In genomic region chr15:58631319-58631718, GRCh38 we compare ENCODE assay signal across 22 cellular contexts.
DNase-seq lines count a peak whose midpoint lies in the region; ATAC-seq lines count a peak whose summit lies in the region.
"Had no signal": no experiment of that assay in that cellular context is flagged by ENCODE, and none has a peak within 500 bp of the region (broad histone marks: within the 10 kb centered on the region; RNA-seq: fewer than 3 reads in every experiment).

No MANE protein-coding gene starts in this region.

- H3K9me3 ChIP-seq in CD4-positive, CD25-positive, alpha-beta regulatory T cell (ENCODE audit: control insufficient read depth in 2 of 2, low read length in 2 of 2): no peaks in the 10 kb centered on the region
- H3K9me3 ChIP-seq: BE2C, esophagus squamous epithelium, suprapubic skin had no signal

- H3K4me1 Mint-ChIP-seq in CD4-positive, CD25-positive, alpha-beta regulatory T cell: peaks cover 34 to 57% (median 41%) of the 10 kb centered on the region in 4 donors
- H3K4me1 Mint-ChIP-seq in activated T-helper 2 cell treated with anti-CD3 and anti-CD28 coated beads, Interferon-gamma antibody, Interleukin-2, Interleukin-4, amounts not matched to agents 10 μg/mL and 5 μg/mL and 100 μg/mL, durations not matched to agents 14 hours and 24 hours and 36 hours (ENCODE audit: low read depth): peaks cover 48% of the 10 kb centered on the region

- H3K36me3 ChIP-seq in ACC112 (ENCODE audit: insufficient read depth, low read length): peaks cover 17% of the 10 kb centered on the region
- H3K36me3 ChIP-seq in CD4-positive, CD25-positive, alpha-beta regulatory T cell (ENCODE audit: control insufficient read depth, insufficient read depth, low read length): peaks cover 21% of the 10 kb centered on the region

- H3K4me3 Mint-ChIP-seq in CD4-positive, CD25-positive, alpha-beta regulatory T cell: no peak overlapping the region
- no peak overlapping the region for H3K4me3 Mint-ChIP-seq in activated T-helper 2 cell treated with anti-CD3 and anti-CD28 coated beads, Interferon-gamma antibody, Interleukin-2, Interleukin-4, amounts not matched to agents 10 μg/mL and 5 μg/mL and 100 μg/mL, durations not matched to agents 14 hours and 24 hours and 36 hours (ENCODE audit: low read depth)
- H3K4me3 Mint-ChIP-seq: H9 had no signal

- ATAC-seq in CD4-positive, CD25-positive, alpha-beta regulatory T cell (ENCODE audit: low read depth in 2 of 2): no peak
- ATAC-seq in GM19351 (IDR thresholded peaks at IDR 0.05; ENCODE audit: unreplicated experiment): no peak
- ATAC-seq: left cardiac atrium, SK-N-SH treated with all-trans-retinoic acid at 6 μM for 48 hours had no signal

- no peaks in the 10 kb centered on the region for H3K27me3 Mint-ChIP-seq in CD4-positive, CD25-positive, alpha-beta regulatory T cell
- H3K27me3 Mint-ChIP-seq in activated T-helper 2 cell treated with anti-CD3 and anti-CD28 coated beads, Interferon-gamma antibody, Interleukin-2, Interleukin-4, amounts not matched to agents 10 μg/mL and 5 μg/mL and 100 μg/mL, durations not matched to agents 14 hours and 24 hours and 36 hours (ENCODE audit: low read depth): no peaks in the 10 kb centered on the region

- peaks cover 7% of the 10 kb centered on the region for H3K79me2 ChIP-seq in ACC112 (ENCODE audit: control insufficient read depth, insufficient read depth, low read length, unreplicated experiment)

- H2AFZ ChIP-seq in ACC112 (ENCODE audit: low read length, unreplicated experiment): no peak overlapping the region

- H3K27me3 ChIP-seq in ACC112 (ENCODE audit: insufficient read depth, low read length): no peaks in the 10 kb centered on the region
- no peaks in the 10 kb centered on the region for H3K27me3 ChIP-seq in CD4-positive, CD25-positive, alpha-beta regulatory T cell (ENCODE audit: control insufficient read depth, insufficient read depth, low read length)
- H3K27me3 ChIP-seq: BE2C, esophagus squamous epithelium, suprapubic skin had no signal

- H3K27ac Mint-ChIP-seq in CD4-positive, CD25-positive, alpha-beta regulatory T cell: peak overlapping the region; percentile 73 to 97 (median 76)
- peak overlapping the region; percentile 56 for H3K27ac Mint-ChIP-seq in activated T-helper 2 cell treated with anti-CD3 and anti-CD28 coated beads, Interferon-gamma antibody, Interleukin-2, Interleukin-4, amounts not matched to agents 10 μg/mL and 5 μg/mL and 100 μg/mL, durations not matched to agents 14 hours and 24 hours and 36 hours

- H3K4me1 ChIP-seq in ACC112 (ENCODE audit: control insufficient read depth, insufficient read depth, low read length, unreplicated experiment): peaks cover 31% of the 10 kb centered on the region
- peaks cover 27% of the 10 kb centered on the region for H3K4me1 ChIP-seq in CD4-positive, CD25-positive, alpha-beta regulatory T cell (ENCODE audit: control insufficient read depth, insufficient read depth, low read length, poor library complexity, severe bottlenecking)
- H3K4me1 ChIP-seq: BE2C had no signal

- H3K4me3 ChIP-seq in ACC112 (ENCODE audit: low read depth, low read length): no peak overlapping the region
- no peak overlapping the region for H3K4me3 ChIP-seq in CD4-positive, CD25-positive, alpha-beta regulatory T cell (ENCODE audit: low read depth, low read length)
- H3K4me3 ChIP-seq: esophagus squamous epithelium, skin epidermis, suprapubic skin had no signal

- no peaks in the 10 kb centered on the region for H3K9me3 Mint-ChIP-seq in CD4-positive, CD25-positive, alpha-beta regulatory T cell
- no peaks in the 10 kb centered on the region for H3K9me3 Mint-ChIP-seq in activated T-helper 2 cell treated with anti-CD3 and anti-CD28 coated beads, Interferon-gamma antibody, Interleukin-2, Interleukin-4, amounts not matched to agents 10 μg/mL and 5 μg/mL and 100 μg/mL, durations not matched to agents 14 hours and 24 hours and 36 hours
- H3K9me3 Mint-ChIP-seq: H9 had no signal

- DNase-seq in CD4-positive, CD25-positive, alpha-beta regulatory T cell: no peak
- DNase-seq in activated T-helper 2 cell treated with anti-CD3 and anti-CD28 coated beads, Interferon-gamma antibody, Interleukin-2, Interleukin-4, amounts not matched to agents 10 μg/mL and 5 μg/mL and 100 μg/mL, durations not matched to agents 14 hours and 24 hours and 36 hours (ENCODE audit: low spot score): no peak
- DNase-seq in left kidney (ENCODE audit: low read depth, low spot score) (peak; percentile 10), NCI-H226 (no peak), NCI-H2029 treated with DMSO at 0.1 percent for 48 hours (lab: John Stamatoyannopoulos, UW) (no peak)
- DNase-seq: activated CD4-positive, alpha-beta T cell treated with anti-CD3 and anti-CD28 coated beads, Interleukin-2, amount 50 U/mL, for 1 hour; anterior cingulate cortex; BE2C; cerebellar nuclear complex; effector memory CD4-positive, alpha-beta T cell; esophagus squamous epithelium; H9; left cardiac atrium; NCI-H1092 treated with DMSO at 0.1 percent for 48 hours; NCI-H526; stimulated activated CD4-positive, alpha-beta T cell treated with anti-CD3 and anti-CD28 coated beads, Interleukin-4, amount 100 ng/mL, for 1 hour had no signal

- H3K36me3 Mint-ChIP-seq in CD4-positive, CD25-positive, alpha-beta regulatory T cell: peaks cover 40% of the 10 kb centered on the region
- H3K36me3 Mint-ChIP-seq in activated T-helper 2 cell treated with anti-CD3 and anti-CD28 coated beads, Interferon-gamma antibody, Interleukin-2, Interleukin-4, amounts not matched to agents 10 μg/mL and 5 μg/mL and 100 μg/mL, durations not matched to agents 14 hours and 24 hours and 36 hours (ENCODE audit: low read depth): peaks cover 50% of the 10 kb centered on the region

- peak overlapping the region; percentile 87 for H3K27ac ChIP-seq in ACC112 (ENCODE audit: low read depth, low read length)
- H3K27ac ChIP-seq in CD4-positive, CD25-positive, alpha-beta regulatory T cell (ENCODE audit: insufficient read depth, low read length, poor library complexity, severe bottlenecking): no peak overlapping the region
- H3K27ac ChIP-seq: esophagus squamous epithelium, RWPE1, skin epidermis, suprapubic skin had no signal

- intact Hi-C loops in activated T-helper 2 cell treated with anti-CD3 and anti-CD28 coated beads, Interferon-gamma antibody, Interleukin-2, Interleukin-4, amounts not matched to agents 10 μg/mL and 5 μg/mL and 100 μg/mL, durations not matched to agents 14 hours and 24 hours and 36 hours (cut with micrococcal nuclease): no loop called here
